In the genomic region with DNA sequence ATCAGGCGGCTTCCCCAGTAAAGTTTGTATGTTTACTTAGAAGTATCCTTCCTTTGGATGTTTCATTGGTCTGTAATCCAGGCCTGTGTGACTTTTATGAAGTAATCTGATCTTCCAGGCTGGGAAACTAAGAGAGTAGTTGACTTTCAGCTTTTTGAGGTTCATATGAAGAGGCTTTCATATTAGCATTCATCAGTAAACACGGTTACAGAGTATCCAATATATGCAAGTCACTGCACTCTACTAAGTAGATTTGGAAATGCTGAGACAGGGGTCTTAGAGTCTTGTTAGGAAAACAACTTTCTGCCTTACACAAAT, we compare ENCODE assay signal across 8 cellular contexts. TPM values are rescaled to one million over a fixed set of nuclear protein-coding genes. Genes with fewer than 3 reads are reported as not detected.
DNase-seq lines count a peak whose midpoint lies in the region; ATAC-seq, FAIRE-seq and TF ChIP-seq lines count a peak whose summit lies in the region.

No MANE protein-coding gene starts in this region.

- H3K9me3 Mint-ChIP-seq in activated T-cell treated with anti-CD3 and anti-CD28 coated beads, Interleukin-2, amount 50 U/mL, for 4 hours = no peaks in the 10 kb centered on the region
- no peaks in the 10 kb centered on the region for H3K9me3 Mint-ChIP-seq in activated T-helper 2 cell treated with anti-CD3 and anti-CD28 coated beads, Interferon-gamma antibody, Interleukin-2, Interleukin-4, amounts not matched to agents 10 μg/mL and 5 μg/mL and 100 μg/mL, durations not matched to agents 14 hours and 24 hours and 36 hours

- no peaks in the 10 kb centered on the region for H3K27me3 Mint-ChIP-seq in activated T-cell treated with anti-CD3 and anti-CD28 coated beads, Interleukin-2, amount 50 U/mL, for 4 hours (ENCODE audit: low read depth)
- H3K27me3 Mint-ChIP-seq in activated T-helper 2 cell treated with anti-CD3 and anti-CD28 coated beads, Interferon-gamma antibody, Interleukin-2, Interleukin-4, amounts not matched to agents 10 μg/mL and 5 μg/mL and 100 μg/mL, durations not matched to agents 14 hours and 24 hours and 36 hours (ENCODE audit: low read depth) = no peaks in the 10 kb centered on the region

- peaks cover 28% of the 10 kb centered on the region for H3K4me1 Mint-ChIP-seq in activated T-cell treated with anti-CD3 and anti-CD28 coated beads, Interleukin-2, amount 50 U/mL, for 4 hours (ENCODE audit: low read depth)
- peaks cover 36% of the 10 kb centered on the region for H3K4me1 Mint-ChIP-seq in activated T-helper 2 cell treated with anti-CD3 and anti-CD28 coated beads, Interferon-gamma antibody, Interleukin-2, Interleukin-4, amounts not matched to agents 10 μg/mL and 5 μg/mL and 100 μg/mL, durations not matched to agents 14 hours and 24 hours and 36 hours (ENCODE audit: low read depth)

- dilution Hi-C loops in keratinocyte (cut with MboI; ENCODE audit: extremely low pct_ligation_motif_present, low sequenced_read_pairs) = no loop called here

- TF ChIP-seq CTCF in keratinocyte (optimal IDR thresholded peaks at IDR 0.05 in 1 of 3, IDR thresholded peaks at IDR 0.05 in 1 of 3, conservative IDR thresholded peaks at IDR 0.05 in 1 of 3; ENCODE audit: extremely low read depth in 1 of 3, insufficient read depth in 2 of 3, low read length in 3 of 3) (no peak), thoracic aorta (IDR thresholded peaks at IDR 0.05) (no peak)

- H3K4me1 ChIP-seq in keratinocyte (ENCODE audit: control insufficient read depth, extremely low read depth, insufficient read depth, low read length) (peaks cover 12% of the 10 kb centered on the region), thoracic aorta (ENCODE audit: control insufficient read depth in 1 of 2, low read depth in 2 of 2) (peaks cover 12 to 25% of the 10 kb centered on the region in 2 donors)

- H3K9ac ChIP-seq in keratinocyte (ENCODE audit: control insufficient read depth, extremely low read depth, insufficient read depth, low read length) = peak overlapping the region; percentile 95

- H3K36me3 Mint-ChIP-seq in activated T-cell treated with anti-CD3 and anti-CD28 coated beads, Interleukin-2, amount 50 U/mL, for 4 hours (ENCODE audit: insufficient read depth) = peaks cover 13% of the 10 kb centered on the region
- peaks cover 42% of the 10 kb centered on the region for H3K36me3 Mint-ChIP-seq in activated T-helper 2 cell treated with anti-CD3 and anti-CD28 coated beads, Interferon-gamma antibody, Interleukin-2, Interleukin-4, amounts not matched to agents 10 μg/mL and 5 μg/mL and 100 μg/mL, durations not matched to agents 14 hours and 24 hours and 36 hours (ENCODE audit: low read depth)

- no peak for ATAC-seq in activated T-cell treated with anti-CD3 and anti-CD28 coated beads, Interleukin-2, amount 50 U/mL, for 4 hours
- ATAC-seq in thoracic aorta (ENCODE audit: insufficient number of reproducible peaks, low FRiP score, low read depth) = no peak
- ATAC-seq in GM18502 (IDR thresholded peaks at IDR 0.05; ENCODE audit: poor library complexity, unreplicated experiment) = no peak

- no peak for FAIRE-seq in keratinocyte (lab: Jason Lieb, UNC)

- H3K9me3 ChIP-seq in keratinocyte (ENCODE audit: control insufficient read depth, low read depth, low read length) = no peaks in the 10 kb centered on the region
- H3K9me3 ChIP-seq in thoracic aorta = no peaks in the 10 kb centered on the region

- peak overlapping the region; percentile 92 for H3K27ac Mint-ChIP-seq in activated T-helper 2 cell treated with anti-CD3 and anti-CD28 coated beads, Interferon-gamma antibody, Interleukin-2, Interleukin-4, amounts not matched to agents 10 μg/mL and 5 μg/mL and 100 μg/mL, durations not matched to agents 14 hours and 24 hours and 36 hours

- peaks cover 51% of the 10 kb centered on the region for H3K79me2 ChIP-seq in keratinocyte (ENCODE audit: control insufficient read depth, insufficient read depth, low read length)

- H3K9me1 ChIP-seq in keratinocyte (ENCODE audit: control insufficient read depth, extremely low read depth, insufficient read depth, low read length) = no peaks in the 10 kb centered on the region

- no peaks in the 10 kb centered on the region for H4K20me1 ChIP-seq in keratinocyte (ENCODE audit: control insufficient read depth, extremely low read depth, insufficient read depth, low read length)

- H3K4me2 ChIP-seq in keratinocyte (ENCODE audit: control insufficient read depth, extremely low read depth, insufficient read depth, low read depth, low read length) = peak overlapping the region; percentile 85

- H3K36me3 ChIP-seq in keratinocyte (ENCODE audit: control insufficient read depth in 2 of 2, extremely low read depth in 1 of 2, insufficient read depth in 2 of 2, low read length in 2 of 2) = peaks cover 3 to 5% of the 10 kb centered on the region in 2 experiments
- peaks cover 7% of the 10 kb centered on the region for H3K36me3 ChIP-seq in thoracic aorta

- peak overlapping the region; percentile 85 for H2AFZ ChIP-seq in keratinocyte (ENCODE audit: control insufficient read depth, low read length)

- intact Hi-C loops in activated T-helper 2 cell treated with anti-CD3 and anti-CD28 coated beads, Interferon-gamma antibody, Interleukin-2, Interleukin-4, amounts not matched to agents 10 μg/mL and 5 μg/mL and 100 μg/mL, durations not matched to agents 14 hours and 24 hours and 36 hours (cut with micrococcal nuclease) = no loop called here

- H3K4me3 Mint-ChIP-seq in activated T-cell treated with anti-CD3 and anti-CD28 coated beads, Interleukin-2, amount 50 U/mL, for 4 hours = peak overlapping the region; percentile 95
- H3K4me3 Mint-ChIP-seq in activated T-helper 2 cell treated with anti-CD3 and anti-CD28 coated beads, Interferon-gamma antibody, Interleukin-2, Interleukin-4, amounts not matched to agents 10 μg/mL and 5 μg/mL and 100 μg/mL, durations not matched to agents 14 hours and 24 hours and 36 hours (ENCODE audit: low read depth) = peak overlapping the region; percentile 96

- H3K27ac ChIP-seq in keratinocyte (ENCODE audit: control insufficient read depth, insufficient read depth, low read length) (peak overlapping the region; percentile 87), thoracic aorta (peak overlapping the region; percentile 88 to 92)

- H3K4me3 ChIP-seq in keratinocyte (ENCODE audit: control insufficient read depth in 2 of 3, extremely low read depth in 1 of 3, insufficient read depth in 2 of 3, low read depth in 1 of 3, low read length in 3 of 3) = peak overlapping the region; percentile 92 to 96 (median 94)
- peak overlapping the region; percentile 81 for H3K4me3 ChIP-seq in thoracic aorta

- no peaks in the 10 kb centered on the region for H3K27me3 ChIP-seq in keratinocyte (ENCODE audit: control insufficient read depth, extremely low read depth, insufficient read depth, low read length)
- H3K27me3 ChIP-seq in thoracic aorta (replicated peaks; ENCODE audit: insufficient read depth) = no peaks in the 10 kb centered on the region

- DNase-seq in activated T-cell treated with anti-CD3 and anti-CD28 coated beads, Interleukin-2, amount 50 U/mL, for 4 hours = no peak
- DNase-seq in activated T-cell treated with anti-CD3 and anti-CD28 coated beads for 4 hours (no peak), keratinocyte (ENCODE audit: low read depth, low spot score) (no peak), thoracic aorta (ENCODE audit: low spot score) (no peak), SKM-1 treated with dmso at 0.1 percent for 144 hours (lab: John Stamatoyannopoulos, UW; ENCODE audit: unreplicated experiment) (no peak), NCI-H524 (lab: John Stamatoyannopoulos, UW) (no peak)
- DNase-seq in activated T-helper 2 cell treated with anti-CD3 and anti-CD28 coated beads, Interferon-gamma antibody, Interleukin-2, Interleukin-4, amounts not matched to agents 10 μg/mL and 5 μg/mL and 100 μg/mL, durations not matched to agents 14 hours and 24 hours and 36 hours (ENCODE audit: low spot score) = no peak

RNA-seq across cellular contexts. Expression of a gene that starts 1.1 kb away (rescaled TPM):
- 10 to 100 TPM; 56.3 to 64.0 (median 61.7) TPM for total RNA-seq in activated T-cell treated with anti-CD3 and anti-CD28 coated beads, Interleukin-2, amount 50 U/mL, for 4 hours
- 62.7 and 65.2 TPM in 2 replicates for total RNA-seq in activated T-helper 2 cell treated with anti-CD3 and anti-CD28 coated beads, Interferon-gamma antibody, Interleukin-2, Interleukin-4, amounts not matched to agents 10 μg/mL and 5 μg/mL and 100 μg/mL, durations not matched to agents 14 hours and 24 hours and 36 hours
- 13.3 to 29.6 TPM (median 28.5 TPM) in 3 replicates for polyA plus RNA-seq in keratinocyte
- 68.9 TPM for polyA plus RNA-seq in keratinocyte (2011; ENCODE audit: low read depth)
- 24.5 and 27.9 TPM in 2 replicates for polyA plus RNA-seq in keratinocyte (2011; cell fraction: cytosol; rRNA removed)
- 11.6 and 20.5 TPM in 2 replicates for polyA plus RNA-seq in keratinocyte (2011; cell fraction: nucleus; rRNA removed)
- 24.2 and 36.4 TPM in 2 replicates for polyA plus RNA-seq in keratinocyte (2012; ENCODE audit: low replicate concordance)
- 4.2 to 12.1 TPM (median 6.1 TPM) in 3 replicates for polyA minus RNA-seq in keratinocyte
- polyA minus RNA-seq in keratinocyte (2011; cell fraction: cytosol; rRNA and poly(A)+ RNA removed) = 14.6 TPM
- 6.3 and 11.2 TPM in 2 replicates for polyA minus RNA-seq in keratinocyte (2011; cell fraction: nucleus; rRNA and poly(A)+ RNA removed)
- 10 to 100 TPM; 24.1 to 44.2 TPM for total RNA-seq in thoracic aorta

RNA-seq across cellular contexts. Expression of a gene that starts 15.0 kb away (rescaled TPM):
- 100 to 1,000 TPM; 134 to 152 (median 138) TPM for total RNA-seq in activated T-cell treated with anti-CD3 and anti-CD28 coated beads, Interleukin-2, amount 50 U/mL, for 4 hours
- 86.2 and 91.8 TPM in 2 replicates for total RNA-seq in activated T-helper 2 cell treated with anti-CD3 and anti-CD28 coated beads, Interferon-gamma antibody, Interleukin-2, Interleukin-4, amounts not matched to agents 10 μg/mL and 5 μg/mL and 100 μg/mL, durations not matched to agents 14 hours and 24 hours and 36 hours
- 25.4 to 63.0 TPM (median 27.3 TPM) in 3 replicates for polyA plus RNA-seq in keratinocyte
- polyA plus RNA-seq in keratinocyte (2011; ENCODE audit: low read depth) = 48.2 TPM
- polyA plus RNA-seq in keratinocyte (2011; cell fraction: cytosol; rRNA removed) = 19.7 and 45.7 TPM in 2 replicates
- 19.8 and 33.1 TPM in 2 replicates for polyA plus RNA-seq in keratinocyte (2011; cell fraction: nucleus; rRNA removed)
- polyA plus RNA-seq in keratinocyte (2012; ENCODE audit: low replicate concordance) = 20.7 and 26.5 TPM in 2 replicates
- 2.3 to 23.1 TPM (median 8.8 TPM) in 3 replicates for polyA minus RNA-seq in keratinocyte
- polyA minus RNA-seq in keratinocyte (2011; cell fraction: cytosol; rRNA and poly(A)+ RNA removed) = 13.2 TPM
- 9.8 and 14.8 TPM in 2 replicates for polyA minus RNA-seq in keratinocyte (2011; cell fraction: nucleus; rRNA and poly(A)+ RNA removed)
- 10 to 100 TPM; 16.8 to 33.5 TPM for total RNA-seq in thoracic aorta

RNA-seq across cellular contexts. Expression of a gene that starts 15.2 kb away (rescaled TPM):
- 10 to 100 TPM; 45.3 to 50.1 (median 49.6) TPM for total RNA-seq in activated T-cell treated with anti-CD3 and anti-CD28 coated beads, Interleukin-2, amount 50 U/mL, for 4 hours
- total RNA-seq in activated T-helper 2 cell treated with anti-CD3 and anti-CD28 coated beads, Interferon-gamma antibody, Interleukin-2, Interleukin-4, amounts not matched to agents 10 μg/mL and 5 μg/mL and 100 μg/mL, durations not matched to agents 14 hours and 24 hours and 36 hours = 37.6 and 42.3 TPM in 2 replicates
- 14.4 to 23.1 TPM (median 14.9 TPM) in 3 replicates for polyA plus RNA-seq in keratinocyte
- polyA plus RNA-seq in keratinocyte (2011; ENCODE audit: low read depth) = 1.7 TPM
- 9.4 and 16.6 TPM in 2 replicates for polyA plus RNA-seq in keratinocyte (2011; cell fraction: cytosol; rRNA removed)
- 11.6 and 12.4 TPM in 2 replicates for polyA plus RNA-seq in keratinocyte (2011; cell fraction: nucleus; rRNA removed)
- polyA plus RNA-seq in keratinocyte (2012; ENCODE audit: low replicate concordance) = 12.8 and 16.2 TPM in 2 replicates
- 9.5 to 15.9 TPM (median 12.2 TPM) in 3 replicates for polyA minus RNA-seq in keratinocyte
- polyA minus RNA-seq in keratinocyte (2011; cell fraction: cytosol; rRNA and poly(A)+ RNA removed) = 19.2 TPM
- polyA minus RNA-seq in keratinocyte (2011; cell fraction: nucleus; rRNA and poly(A)+ RNA removed) = 6.1 and 8.0 TPM in 2 replicates
- 10 to 100 TPM in 1 of 2 donors, 1 to 10 TPM in 1; 8.9 to 15.1 TPM for total RNA-seq in thoracic aorta
